Comparison of ENCODE assay signal across 7 cellular contexts in the genomic region with DNA sequence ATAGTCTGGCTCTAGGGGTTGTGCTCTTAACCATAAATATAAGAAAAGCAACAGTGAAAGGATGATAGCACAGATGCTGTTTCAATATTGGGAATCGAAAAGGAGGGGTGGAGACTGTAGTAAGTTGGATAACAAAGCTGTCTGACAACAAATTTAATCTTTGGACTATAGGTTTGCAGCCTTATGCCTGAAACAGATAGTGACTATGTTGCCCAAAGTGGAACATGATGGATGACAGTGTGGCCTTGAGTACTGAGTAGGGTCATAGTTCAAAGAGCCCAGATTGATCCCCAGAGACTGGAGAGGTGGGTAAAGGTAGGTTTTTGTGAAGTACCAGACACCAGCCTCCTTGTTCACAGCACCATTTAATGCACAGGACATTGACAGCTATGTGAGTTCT.
"Had no signal": no experiment of that assay in that cellular context is flagged by ENCODE, and none has a peak within 500 bp of the region (broad histone marks: within the 10 kb centered on the region; RNA-seq: fewer than 3 reads in every experiment).

No MANE protein-coding gene starts in this region.

- H3K27ac ChIP-seq: GM23248, HL-60 had no signal

- H3K9me3 ChIP-seq: HAP-1 had no signal

- H3K4me1 ChIP-seq: HAP-1 had no signal

- H3K36me3 ChIP-seq: HAP-1 had no signal

- H3K4me3 ChIP-seq: GM23248, HAP-1 had no signal

- H3K9ac ChIP-seq: GM23248 had no signal

- H2AFZ ChIP-seq: GM23248 had no signal

- DNase-seq: GM23248, GOT3, H7, HFFc6, KG1 had no signal
